Comparison of ENCODE assay signal across 8 cellular contexts in the genomic region with DNA sequence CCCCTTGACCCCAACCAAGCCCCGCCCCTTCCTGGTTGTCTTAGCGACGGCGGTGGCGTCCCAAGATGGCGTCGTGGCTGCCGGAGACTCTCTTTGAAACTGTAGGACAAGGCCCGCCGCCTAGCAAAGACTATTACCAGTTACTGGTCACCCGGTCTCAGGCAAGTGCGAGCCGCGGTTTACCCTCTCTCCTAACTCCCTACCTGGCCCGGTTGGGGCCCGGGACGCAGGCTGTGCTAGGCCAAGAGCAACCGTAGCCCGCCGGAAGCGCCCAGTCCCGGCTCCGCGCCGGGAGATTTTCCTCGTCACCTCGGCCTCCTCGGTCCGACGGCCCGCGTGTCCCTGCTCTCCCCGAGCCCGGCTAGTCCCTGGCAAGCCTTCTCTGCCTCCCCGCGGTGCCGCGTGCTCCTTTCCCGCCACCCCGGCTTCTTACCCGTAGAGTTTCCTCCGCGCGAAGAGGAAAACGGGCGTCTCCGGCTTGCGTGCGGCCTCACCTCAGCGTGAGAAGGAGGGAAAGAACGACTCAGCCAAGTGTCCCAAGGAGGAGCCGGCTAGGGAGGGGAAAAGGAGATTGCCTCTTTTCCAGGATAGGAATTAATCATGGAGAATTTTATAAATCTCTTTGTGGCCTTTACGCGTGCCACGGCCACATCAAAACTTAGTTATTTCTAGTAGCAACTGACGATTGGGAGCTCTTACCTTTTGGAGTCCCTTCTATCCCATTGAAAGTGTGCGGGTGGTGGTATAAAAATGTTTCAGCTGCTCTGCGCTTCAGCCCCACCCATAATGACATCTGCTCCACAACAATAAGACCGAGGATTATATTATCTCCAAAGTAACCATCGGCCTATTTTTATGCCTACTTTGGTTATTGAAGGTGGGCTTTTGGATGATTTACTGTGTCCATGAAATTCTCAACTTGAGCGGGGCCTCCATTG. TPM values are rescaled to one million over a fixed set of nuclear protein-coding genes. Genes with fewer than 3 reads are reported as not detected.
DNase-seq lines count a peak whose midpoint lies in the region; ATAC-seq lines count a peak whose summit lies in the region.

A gene with protein sequence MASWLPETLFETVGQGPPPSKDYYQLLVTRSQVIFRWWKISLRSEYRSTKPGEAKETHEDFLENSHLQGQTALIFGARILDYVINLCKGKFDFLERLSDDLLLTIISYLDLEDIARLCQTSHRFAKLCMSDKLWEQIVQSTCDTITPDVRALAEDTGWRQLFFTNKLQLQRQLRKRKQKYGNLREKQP (plus strand): TSS at position 55 of the 938 bp plus-strand sequence. CDS start 11 bp downstream, at position 66.

- peaks cover 0 to 3% of the 10 kb centered on the region in 2 donors for H3K9me3 ChIP-seq in neuronal stem cell (replicated peaks in 1 of 2; ENCODE audit: control insufficient read depth in 2 of 2, insufficient read depth in 1 of 2, low read depth in 1 of 2, low read length in 2 of 2)

- peak within 1 kb of the TSS; percentile 89 for H3K4me2 ChIP-seq in neuronal stem cell (ENCODE audit: insufficient read depth, low read length, poor library complexity, severe bottlenecking)

- H4K8ac ChIP-seq in neuronal stem cell (ENCODE audit: low read depth, low read length): no peak within 1 kb of the TSS

- peaks cover 39% of the 10 kb centered on the region for H3K4me1 Mint-ChIP-seq in activated T-cell treated with anti-CD3 and anti-CD28 coated beads, Interleukin-2, amount 50 U/mL, for 72 hours (ENCODE audit: low read depth)

- peak within 1 kb of the TSS; percentile 97 for H2BK5ac ChIP-seq in neuronal stem cell (ENCODE audit: low read length)

- no peak within 1 kb of the TSS for H2BK12ac ChIP-seq in neuronal stem cell (ENCODE audit: low read length)

- peak within 1 kb of the TSS; percentile 8 for H3K14ac ChIP-seq in neuronal stem cell (ENCODE audit: low read length)

- DNase-seq in COLO829 (ENCODE audit: low spot score) (peak; percentile 56), NOMO-1 treated with dmso at 0.1 percent for 144 hours (lab: John Stamatoyannopoulos, UW; ENCODE audit: unreplicated experiment) (peak; percentile 84), fibroblast of peridontal ligament (ENCODE audit: extremely low read depth) (peak; percentile 39), neuronal stem cell (ENCODE audit: low spot score) (no peak), substantia nigra (lab: John Stamatoyannopoulos, UW) (peak in 37 of 49 donors; percentile 74 to 99 (median 90))
- DNase-seq in activated T-cell treated with anti-CD3 and anti-CD28 coated beads, Interleukin-2, amount 50 U/mL, for 72 hours: peak; percentile 91 to 92

- peaks cover 0 to 7% of the 10 kb centered on the region in 2 donors for H3K4me1 ChIP-seq in neuronal stem cell (ENCODE audit: control insufficient read depth in 2 of 2, insufficient read depth in 1 of 2, low read depth in 1 of 2, low read length in 2 of 2)

- ATAC-seq in GM19467 (IDR thresholded peaks at IDR 0.05; ENCODE audit: unreplicated experiment) (peak; percentile 63), HG03575 (IDR thresholded peaks at IDR 0.05; ENCODE audit: extremely low read depth, insufficient number of reproducible peaks, low FRiP score, unreplicated experiment) (peak; percentile 32)
- peak; percentile 67 to 69 for ATAC-seq in activated T-cell treated with anti-CD3 and anti-CD28 coated beads, Interleukin-2, amount 50 U/mL, for 72 hours (replicated peaks in 1 of 2)

- peak within 1 kb of the TSS; percentile 98 for H3K18ac ChIP-seq in neuronal stem cell (ENCODE audit: low read length)

- H3K27me3 ChIP-seq in neuronal stem cell (ENCODE audit: control insufficient read depth in 3 of 3, insufficient read depth in 3 of 3, low read depth in 1 of 3, low read length in 3 of 3): no peaks in the 10 kb centered on the region

- peak within 1 kb of the TSS; percentile 12 for H4K91ac ChIP-seq in neuronal stem cell (ENCODE audit: low read depth, low read length, poor library complexity)

- peak within 1 kb of the TSS; percentile 88 for H3K9ac ChIP-seq in neuronal stem cell (ENCODE audit: low read depth, low read length, poor library complexity)

- H3K36me3 ChIP-seq in neuronal stem cell (replicated peaks in 1 of 2; ENCODE audit: control insufficient read depth in 2 of 2, insufficient read depth in 2 of 2, low read length in 2 of 2): peaks cover 2 to 13% of the 10 kb centered on the region in 2 donors

- H2AFZ ChIP-seq in neuronal stem cell (ENCODE audit: low read length): peak within 1 kb of the TSS; percentile 96

- peak within 1 kb of the TSS; percentile 99 for H3K27ac Mint-ChIP-seq in activated T-cell treated with anti-CD3 and anti-CD28 coated beads, Interleukin-2, amount 50 U/mL, for 72 hours

- H3K36me3 Mint-ChIP-seq in activated T-cell treated with anti-CD3 and anti-CD28 coated beads, Interleukin-2, amount 50 U/mL, for 72 hours (ENCODE audit: insufficient read depth in 2 of 2): peaks cover 13 to 15% of the 10 kb centered on the region in 2 donors

- H2BK15ac ChIP-seq in neuronal stem cell (ENCODE audit: low read length): no peak within 1 kb of the TSS

- H3K27me3 Mint-ChIP-seq in activated T-cell treated with anti-CD3 and anti-CD28 coated beads, Interleukin-2, amount 50 U/mL, for 72 hours (ENCODE audit: low read depth): no peaks in the 10 kb centered on the region

- peaks cover under 1% of the 10 kb centered on the region for H3K79me1 ChIP-seq in neuronal stem cell (ENCODE audit: low read depth, low read length)

- no peak within 1 kb of the TSS for H2AK5ac ChIP-seq in neuronal stem cell (ENCODE audit: low read depth, low read length)

- peaks cover 2% of the 10 kb centered on the region in 2 donors for H3K9me3 Mint-ChIP-seq in activated T-cell treated with anti-CD3 and anti-CD28 coated beads, Interleukin-2, amount 50 U/mL, for 72 hours

- no CpG with 5 or more reads among the region's 61 CpGs for WGBS in neuronal stem cell (ENCODE audit: extremely low coverage in 2 of 2, insufficient read length in 2 of 2, insufficient replicate concordance in 1 of 2), 2 donors

- no peak within 1 kb of the TSS for H3K4ac ChIP-seq in neuronal stem cell (ENCODE audit: low read length)

- peak within 1 kb of the TSS; percentile 99 for H3K27ac ChIP-seq in neuronal stem cell (replicated peaks; ENCODE audit: low read length)
- H3K27ac ChIP-seq in substantia nigra (ENCODE audit: low read depth, low read length, poor library complexity, severe bottlenecking): peak within 1 kb of the TSS; percentile 98

- H3K4me3 ChIP-seq in neuronal stem cell (ENCODE audit: low read length in 2 of 2): peak within 1 kb of the TSS; percentile 61 to 96

- no peak within 1 kb of the TSS for H2BK120ac ChIP-seq in neuronal stem cell (ENCODE audit: low read depth, low read length)

- peak within 1 kb of the TSS; percentile 98 to 100 for H3K4me3 Mint-ChIP-seq in activated T-cell treated with anti-CD3 and anti-CD28 coated beads, Interleukin-2, amount 50 U/mL, for 72 hours

- peak within 1 kb of the TSS; percentile 89 for H3K23ac ChIP-seq in neuronal stem cell (ENCODE audit: low read depth, low read length, poor library complexity)

RNA-seq across cellular contexts. Expression of the gene that starts here (rescaled TPM):
- 1 to 10 TPM; 1.7 to 2.1 TPM for total RNA-seq in activated T-cell treated with anti-CD3 and anti-CD28 coated beads, Interleukin-2, amount 50 U/mL, for 72 hours
- polyA plus RNA-seq in neuronal stem cell (2013, experiment 1 of 2): 5.0 TPM
- 4.7 TPM for polyA plus RNA-seq in neuronal stem cell (2013, experiment 2 of 2)
